ENCODE assay signal across 32 cellular contexts in genomic region chr6:18654821-18655220, GRCh38.
"Had no signal": no experiment of that assay in that cellular context is flagged by ENCODE, and none has a peak within 500 bp of the region (broad histone marks: within the 10 kb centered on the region; RNA-seq: fewer than 3 reads in every experiment).

No MANE protein-coding gene starts in this region.

- H3K4me3 Mint-ChIP-seq: activated B cell treated with CpG ODN at 0.5 μM for 24 hours; activated CD8-positive, alpha-beta T cell treated with anti-CD3 and anti-CD28 coated beads for 36 hours; activated naive CD8-positive, alpha-beta T cell; activated T-cell treated with anti-CD3 and anti-CD28 coated beads, Interleukin-2, amount 50 U/mL, for 4 hours; activated T-helper 17 cell treated with anti-CD3 and anti-CD28 coated beads, Interleukin-2, amount 50 U/mL, for 72 hours; effector memory CD8-positive, alpha-beta T cell; T-helper 17 cell; T-helper 2 cell treated with Interferon-gamma antibody and Interleukin-4, amounts not matched to agents 5 μg/mL and 100 μg/mL, for 36 hours had no signal

- FAIRE-seq: astrocyte, colon, frontal cortex had no signal

- H3K4me1 ChIP-seq: esophagus muscularis mucosa had no signal

- H3K27me3 ChIP-seq: brain microvascular endothelial cell, esophagus muscularis mucosa had no signal

- H3K36me3 Mint-ChIP-seq: activated naive CD8-positive, alpha-beta T cell had no signal

- H3K27ac ChIP-seq: brain microvascular endothelial cell, esophagus muscularis mucosa, WERI-Rb-1 had no signal

- DNase-seq: activated B cell treated with CpG ODN at 0.5 μM for 24 hours; activated CD4-positive, alpha-beta T cell treated with anti-CD3 and anti-CD28 coated beads for 48 hours; activated CD4-positive, alpha-beta T cell treated with anti-CD3 and anti-CD28 coated beads, Interleukin-2, amount 50 U/mL, for 1 hour; activated CD4-positive, alpha-beta T cell treated with anti-CD3 and anti-CD28 coated beads, Interleukin-2, amount 50 U/mL, for 48 hours; activated CD8-positive, alpha-beta memory T cell treated with anti-CD3 and anti-CD28 coated beads for 24 hours; activated CD8-positive, alpha-beta T cell treated with anti-CD3 and anti-CD28 coated beads for 36 hours; activated effector memory CD4-positive, alpha-beta T cell treated with Interleukin-2 at 50 U/mL for 16 hours; activated gamma-delta T cell treated with Interleukin-2 at 50 U/mL for 16 hours; activated naive CD4-positive, alpha-beta T cell treated with anti-CD3 and anti-CD28 coated beads, Interleukin-2, amount 50 U/mL, for 16 hours; activated naive CD4-positive, alpha-beta T cell treated with Interleukin-2 at 50 U/mL for 16 hours; activated T-cell treated with anti-CD3 and anti-CD28 coated beads, Interleukin-2, amount 50 U/mL, for 4 hours; amniotic stem cell; anterior cingulate cortex; brain microvascular endothelial cell; cortex of kidney; dermis blood vessel endothelial cell; effector CD4-positive, alpha-beta T cell; effector memory CD8-positive, alpha-beta T cell; head of caudate nucleus; SW 1271; T-helper 1 cell; T-helper 17 cell; T1000; WERI-Rb-1 had no signal

- H3K27ac Mint-ChIP-seq: activated B cell treated with CpG ODN at 0.5 μM for 24 hours; activated CD8-positive, alpha-beta T cell treated with anti-CD3 and anti-CD28 coated beads for 36 hours; activated naive CD8-positive, alpha-beta T cell; activated T-helper 17 cell treated with anti-CD3 and anti-CD28 coated beads, Interleukin-2, amount 50 U/mL, for 72 hours; effector memory CD8-positive, alpha-beta T cell; T-helper 17 cell; T-helper 2 cell treated with Interferon-gamma antibody and Interleukin-4, amounts not matched to agents 5 μg/mL and 100 μg/mL, for 36 hours had no signal

- ATAC-seq: activated CD4-positive, CD25-positive, alpha-beta regulatory T cell treated with anti-CD3 and anti-CD28 coated beads, Interleukin-2, amount 50 U/mL, for 24 hours; activated CD8-positive, alpha-beta T cell treated with anti-CD3 and anti-CD28 coated beads for 36 hours; activated T-cell treated with anti-CD3 and anti-CD28 coated beads, Interleukin-2, amount 50 U/mL, for 4 hours; activated T-helper 17 cell treated with anti-CD3 and anti-CD28 coated beads, Interleukin-2, amount 50 U/mL, for 72 hours; effector memory CD8-positive, alpha-beta T cell; T-helper 17 cell had no signal

- H3K4me1 Mint-ChIP-seq: activated B cell treated with CpG ODN at 0.5 μM for 24 hours; activated T-helper 17 cell treated with anti-CD3 and anti-CD28 coated beads, Interleukin-2, amount 50 U/mL, for 72 hours; T-helper 17 cell had no signal

- H3K27me3 Mint-ChIP-seq: activated B cell treated with CpG ODN at 0.5 μM for 24 hours; activated T-helper 17 cell treated with anti-CD3 and anti-CD28 coated beads, Interleukin-2, amount 50 U/mL, for 72 hours; effector memory CD8-positive, alpha-beta T cell; T-helper 17 cell had no signal

- H3K4me3 ChIP-seq: esophagus muscularis mucosa had no signal

- H3K36me3 ChIP-seq: brain microvascular endothelial cell, esophagus muscularis mucosa, WERI-Rb-1 had no signal
